In the genomic region with DNA sequence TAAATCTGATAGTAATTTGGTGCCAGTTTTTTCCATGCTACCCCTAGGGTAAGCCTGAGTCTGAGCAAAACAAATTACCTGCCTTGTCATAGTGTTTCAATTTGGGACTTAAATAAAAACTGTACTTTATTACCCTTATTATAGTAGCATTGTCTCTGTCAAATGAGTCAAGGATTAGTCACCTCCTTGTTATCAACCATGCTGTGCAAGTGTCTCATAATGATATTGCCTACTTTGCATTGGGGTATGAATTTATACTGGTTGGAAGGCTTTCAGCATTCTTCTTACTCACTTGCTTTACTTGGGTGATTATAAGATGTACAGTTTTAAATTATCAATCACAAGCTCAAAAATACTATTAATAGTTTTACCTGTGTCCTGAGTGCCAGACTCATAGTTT, we compare ENCODE assay signal across 18 cellular contexts.
DNase-seq lines count a peak whose midpoint lies in the region; ATAC-seq and FAIRE-seq lines count a peak whose summit lies in the region.
"Had no signal": no experiment of that assay in that cellular context is flagged by ENCODE, and none has a peak within 500 bp of the region (broad histone marks: within the 10 kb centered on the region; RNA-seq: fewer than 3 reads in every experiment).

No MANE protein-coding gene starts in this region.

- no peaks in the 10 kb centered on the region for H3K4me1 ChIP-seq in mesenchymal stem cell (ENCODE audit: control insufficient read depth, insufficient read depth, low read depth, low read length)

- ATAC-seq in HG02610 (IDR thresholded peaks at IDR 0.05; ENCODE audit: unreplicated experiment) (peak; percentile 59), HG02678 (IDR thresholded peaks at IDR 0.05; ENCODE audit: unreplicated experiment) (no peak), HG03108 (IDR thresholded peaks at IDR 0.05; ENCODE audit: unreplicated experiment) (no peak)
- ATAC-seq: effector memory CD8-positive, alpha-beta T cell; SK-N-SH treated with all-trans-retinoic acid at 6 μM for 48 hours had no signal

- H2AFZ ChIP-seq in mesenchymal stem cell (ENCODE audit: low read depth, low read length): no peak overlapping the region
- H2AFZ ChIP-seq: hepatocyte had no signal

- no peak for FAIRE-seq in GM19239 (lab: Jason Lieb, UNC)
- FAIRE-seq: small intestine had no signal

- H3K9me3 ChIP-seq in mesenchymal stem cell (ENCODE audit: control insufficient read depth, low read length): no peaks in the 10 kb centered on the region
- H3K9me3 ChIP-seq: thoracic aorta had no signal

- no peak overlapping the region for H3K9ac ChIP-seq in mesenchymal stem cell (ENCODE audit: low read length)

- no peak overlapping the region for H2AK5ac ChIP-seq in mesenchymal stem cell (ENCODE audit: low read length, severe bottlenecking)

- H3K79me1 ChIP-seq in mesenchymal stem cell (replicated peaks; ENCODE audit: low read length, poor library complexity, severe bottlenecking): no peaks in the 10 kb centered on the region

- no peak overlapping the region for H2BK12ac ChIP-seq in mesenchymal stem cell (ENCODE audit: low read length in 2 of 2)

- no peak overlapping the region for H4K8ac ChIP-seq in mesenchymal stem cell (ENCODE audit: low read length)

- H3K23ac ChIP-seq in mesenchymal stem cell (ENCODE audit: low read length in 2 of 2): no peak overlapping the region

- H3K4me3 ChIP-seq in mesenchymal stem cell (ENCODE audit: insufficient read depth in 1 of 2, low read depth in 1 of 2, low read length in 2 of 2): no peak overlapping the region
- H3K4me3 ChIP-seq: hepatocyte, lung, thoracic aorta had no signal

- H3K4me2 ChIP-seq in mesenchymal stem cell (ENCODE audit: low read length, poor library complexity, severe bottlenecking): no peak overlapping the region
- H3K4me2 ChIP-seq: hepatocyte had no signal

- H2BK120ac ChIP-seq in mesenchymal stem cell (ENCODE audit: low read depth, low read length): no peak overlapping the region

- H3K27ac ChIP-seq in mesenchymal stem cell (ENCODE audit: low read length, poor library complexity, severe bottlenecking): no peak overlapping the region
- H3K27ac ChIP-seq: hepatocyte, thoracic aorta had no signal

- no peak overlapping the region for H3K4ac ChIP-seq in mesenchymal stem cell (ENCODE audit: low read depth in 1 of 2, low read length in 2 of 2)

- DNase-seq in LoVo (ENCODE audit: low spot score) (peak; percentile 11), astrocyte of the hippocampus (ENCODE audit: low read depth, low spot score) (peak; percentile 4), mesenchymal stem cell (peak; percentile 19), GM19239 (ENCODE audit: insufficient read length, low spot score) (no peak)
- DNase-seq: activated CD4-positive, alpha-beta T cell treated with anti-CD3 and anti-CD28 coated beads for 4 hours; activated T-cell treated with anti-CD3 and anti-CD28 coated beads, Interleukin-2, amount 50 U/mL, for 48 hours; CD4-positive, alpha-beta memory T cell; effector memory CD8-positive, alpha-beta T cell; Kasumi-1; NCI-H2029 treated with DMSO at 0.1 percent for 48 hours; small intestine had no signal

- H2BK15ac ChIP-seq in mesenchymal stem cell (ENCODE audit: low read depth, poor library complexity, severe bottlenecking): no peak overlapping the region

- no peak overlapping the region for H3K18ac ChIP-seq in mesenchymal stem cell (ENCODE audit: low read depth in 1 of 2, low read length in 2 of 2)

- no peak overlapping the region for H4K91ac ChIP-seq in mesenchymal stem cell (ENCODE audit: low read length)

- no peaks in the 10 kb centered on the region for H3K36me3 ChIP-seq in mesenchymal stem cell (ENCODE audit: control insufficient read depth in 1 of 2, insufficient read depth in 2 of 2, low read depth in 1 of 2, low read length in 2 of 2)
- H3K36me3 ChIP-seq: thoracic aorta had no signal

- no peak overlapping the region for H3K14ac ChIP-seq in mesenchymal stem cell (ENCODE audit: low read length in 2 of 2)

- no peaks in the 10 kb centered on the region for H3K27me3 ChIP-seq in mesenchymal stem cell (ENCODE audit: control insufficient read depth in 1 of 2, insufficient read depth in 1 of 2, low read length in 2 of 2)
- H3K27me3 ChIP-seq: hepatocyte had no signal

- H2BK5ac ChIP-seq in mesenchymal stem cell (ENCODE audit: low read depth, low read length, poor library complexity, severe bottlenecking): no peak overlapping the region
